In the genomic region with DNA sequence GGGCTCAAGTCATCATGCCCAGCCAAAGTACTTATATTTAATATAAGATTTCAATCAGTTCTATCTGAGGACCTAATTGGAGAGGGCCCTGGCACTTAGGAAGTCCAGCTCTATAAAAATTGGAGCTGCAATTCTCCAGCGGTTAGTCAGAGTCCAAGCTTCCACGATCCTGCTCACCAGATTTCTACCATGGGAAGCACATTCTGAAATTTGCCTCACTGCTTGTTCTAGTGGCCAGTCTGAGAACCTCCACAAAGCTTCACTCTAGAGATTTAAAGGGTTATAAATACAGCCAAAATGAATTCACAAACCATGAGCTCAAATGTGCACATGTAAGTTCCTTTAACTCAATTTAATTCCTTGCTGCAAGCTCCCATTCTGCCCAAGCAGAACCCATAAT, we compare ENCODE assay signal across 19 cellular contexts. TPM values are rescaled to one million over a fixed set of nuclear protein-coding genes. Genes with fewer than 3 reads are reported as not detected.
DNase-seq lines count a peak whose midpoint lies in the region; ATAC-seq and TF ChIP-seq lines count a peak whose summit lies in the region.
"Had no signal": no experiment of that assay in that cellular context is flagged by ENCODE, and none has a peak within 500 bp of the region (broad histone marks: within the 10 kb centered on the region; RNA-seq: fewer than 3 reads in every experiment).

No MANE protein-coding gene starts in this region.

- H3K36me3 ChIP-seq in BLaER1 (no peaks in the 10 kb centered on the region), adipocyte (ENCODE audit: control insufficient read depth, insufficient read depth, low read length, severe bottlenecking) (no peaks in the 10 kb centered on the region), colonic mucosa (no peaks in the 10 kb centered on the region)
- H3K36me3 ChIP-seq: cardiac muscle cell, spleen had no signal

- H3K4me1 ChIP-seq in BLaER1 (peaks cover 95% of the 10 kb centered on the region), adipocyte (ENCODE audit: control insufficient read depth, insufficient read depth, low read length) (peaks cover 26% of the 10 kb centered on the region), colonic mucosa (no peaks in the 10 kb centered on the region)

- no peak overlapping the region for H3K27ac ChIP-seq in BLaER1
- no peak overlapping the region for H3K27ac ChIP-seq in colonic mucosa
- H3K27ac ChIP-seq: cardiac muscle cell, spleen had no signal

- H3K4me1 Mint-ChIP-seq in HFFc6 (ENCODE audit: low read depth) = peaks cover 54% of the 10 kb centered on the region
- H3K4me1 Mint-ChIP-seq in naive thymus-derived CD8-positive, alpha-beta T cell = peaks cover 17 to 59% (median 49%) of the 10 kb centered on the region in 4 donors

- intact Hi-C loops in colonic mucosa (cut with DNase I) = no loop called here

- peak overlapping the region; percentile 73 for H3K27ac Mint-ChIP-seq in HFFc6
- peak overlapping the region in 9 of 10 donors; percentile 13 to 87 (median 63) for H3K27ac Mint-ChIP-seq in naive thymus-derived CD8-positive, alpha-beta T cell
- H3K27ac Mint-ChIP-seq: activated naive CD4-positive, alpha-beta T cell treated with anti-CD3 and anti-CD28 coated beads, Interleukin-2, amount 10 ng/mL, durations not matched to agents 7 days and 5 days had no signal

- no peak overlapping the region for H3K4me3 ChIP-seq in BLaER1
- no peak overlapping the region for H3K4me3 ChIP-seq in adipocyte (ENCODE audit: low read length)
- no peak overlapping the region for H3K4me3 ChIP-seq in colonic mucosa
- H3K4me3 ChIP-seq: cardiac muscle cell, spleen had no signal

- no peak overlapping the region for H3K9ac ChIP-seq in BLaER1
- H3K9ac ChIP-seq in adipocyte (ENCODE audit: low read length) = peak overlapping the region; percentile 1
- no peak overlapping the region for H3K9ac ChIP-seq in colonic mucosa (ENCODE audit: low read depth in 2 of 2, low read length in 2 of 2)

- TF ChIP-seq CTCF in HFFc6 (IDR thresholded peaks at IDR 0.05) = peak; percentile 54
- TF ChIP-seq CTCF in colonic mucosa (IDR thresholded peaks at IDR 0.05) = no peak

- H3K27me3 ChIP-seq in BLaER1 (no peaks in the 10 kb centered on the region), adipocyte (replicated peaks; ENCODE audit: control insufficient read depth, insufficient read depth, low read length) (peaks cover 4% of the 10 kb centered on the region), colonic mucosa (no peaks in the 10 kb centered on the region)
- H3K27me3 ChIP-seq: cardiac muscle cell had no signal

- H4K20me1 ChIP-seq in BLaER1 = no peaks in the 10 kb centered on the region

- DNase-seq in HFFc6 = peak; percentile 94
- peak; percentile 9 for DNase-seq in adipocyte (ENCODE audit: low read depth)
- no peak for DNase-seq in naive thymus-derived CD8-positive, alpha-beta T cell
- no peak for DNase-seq in GM19238 (ENCODE audit: insufficient read length, low spot score)
- no peak for DNase-seq in colonic mucosa
- DNase-seq: activated naive CD4-positive, alpha-beta T cell treated with anti-CD3 and anti-CD28 coated beads, Interleukin-2, amount 10 ng/mL, durations not matched to agents 7 days and 5 days; KG1; kidney; midbrain; NCI-H1694 treated with DMSO at 0.1 percent for 48 hours; NCI-H524; spleen; substantia nigra had no signal

- H3K36me3 Mint-ChIP-seq in HFFc6 (ENCODE audit: low read depth) = no peaks in the 10 kb centered on the region
- H3K36me3 Mint-ChIP-seq in naive thymus-derived CD8-positive, alpha-beta T cell = no peaks in the 10 kb centered on the region
- H3K36me3 Mint-ChIP-seq: activated naive CD4-positive, alpha-beta T cell treated with anti-CD3 and anti-CD28 coated beads, Interleukin-2, amount 10 ng/mL, durations not matched to agents 7 days and 5 days had no signal

- peak overlapping the region; percentile 45 for H3K4me2 ChIP-seq in BLaER1

- no peaks in the 10 kb centered on the region for H3K9me3 Mint-ChIP-seq in HFFc6
- H3K9me3 Mint-ChIP-seq in naive thymus-derived CD8-positive, alpha-beta T cell = no peaks in the 10 kb centered on the region
- H3K9me3 Mint-ChIP-seq: activated naive CD4-positive, alpha-beta T cell treated with anti-CD3 and anti-CD28 coated beads, Interleukin-2, amount 10 ng/mL, durations not matched to agents 7 days and 5 days had no signal

- H3K9me3 ChIP-seq in BLaER1 (no peaks in the 10 kb centered on the region), adipocyte (ENCODE audit: control insufficient read depth, low read length) (no peaks in the 10 kb centered on the region), colonic mucosa (no peaks in the 10 kb centered on the region)
- H3K9me3 ChIP-seq: spleen had no signal

- POLR2A ChIA-PET in naive thymus-derived CD8-positive, alpha-beta T cell (lab: Charles Lee) = interaction anchor here (1.2 to 3.6 kb wide), 7 partner anchors 8 to 107 kb away, joined by 3 to 25 read pairs (median 4); a partner anchor contains a TSS

- peak; percentile 35 to 36 for ATAC-seq in naive thymus-derived CD8-positive, alpha-beta T cell
- no peak for ATAC-seq in GM19035 (IDR thresholded peaks at IDR 0.05; ENCODE audit: unreplicated experiment)
- ATAC-seq: Panc1 had no signal

- peaks cover 4% of the 10 kb centered on the region for H3K27me3 Mint-ChIP-seq in HFFc6 (ENCODE audit: insufficient read depth)
- no peaks in the 10 kb centered on the region for H3K27me3 Mint-ChIP-seq in naive thymus-derived CD8-positive, alpha-beta T cell

- peak overlapping the region; percentile 27; the same call in 1 of the 2 replicates for H3K4me3 Mint-ChIP-seq in HFFc6
- peak overlapping the region in 6 of 10 donors; percentile 26 to 47 (median 32) for H3K4me3 Mint-ChIP-seq in naive thymus-derived CD8-positive, alpha-beta T cell
- H3K4me3 Mint-ChIP-seq: activated naive CD4-positive, alpha-beta T cell treated with anti-CD3 and anti-CD28 coated beads, Interleukin-2, amount 10 ng/mL, durations not matched to agents 7 days and 5 days had no signal

RNA-seq across cellular contexts. Expression of a gene that starts 33.5 kb away (rescaled TPM):
- not detected for total RNA-seq in HFFc6 (2021; fragmentation: NEBNext Ultra II Directional; extraction: Animal tissue kit (Norgen Biotek cat#: 25700))
- under 1 TPM; 0.36 to 0.75 TPM for total RNA-seq in naive thymus-derived CD8-positive, alpha-beta T cell
- polyA plus RNA-seq in naive thymus-derived CD8-positive, alpha-beta T cell = under 1 TPM in 1 of 3 donors, not detected in 2; 0.36 TPM
- total RNA-seq in colonic mucosa = under 1 TPM in 1 of 2 donors, not detected in 1; 0.72 TPM
- total RNA-seq: G401, kidney, osteocyte had no signal

RNA-seq across cellular contexts. Expression of a gene that starts 43.3 kb away (rescaled TPM):
- total RNA-seq in HFFc6 (2021; fragmentation: NEBNext Ultra II Directional; extraction: Animal tissue kit (Norgen Biotek cat#: 25700)) = 10 to 100 TPM; 74.1 to 93.6 (median 81.4) TPM
- 10 to 100 TPM; 36.2 to 39.0 TPM for total RNA-seq in naive thymus-derived CD8-positive, alpha-beta T cell
- 100 to 1,000 TPM in 1 of 3 donors, 10 to 100 TPM in 2; 63.0 to 131 (median 79.9) TPM for polyA plus RNA-seq in naive thymus-derived CD8-positive, alpha-beta T cell
- total RNA-seq in colonic mucosa = 100 to 1,000 TPM in 1 of 2 donors, 10 to 100 TPM in 1; 65.4 to 112 TPM

RNA-seq across cellular contexts. Expression of a gene that starts 44.2 kb away (rescaled TPM):
- total RNA-seq in HFFc6 (2021; fragmentation: NEBNext Ultra II Directional; extraction: Animal tissue kit (Norgen Biotek cat#: 25700)) = 100 to 1,000 TPM; 212 to 270 (median 225) TPM
- total RNA-seq in naive thymus-derived CD8-positive, alpha-beta T cell = 100 to 1,000 TPM; 184 to 185 TPM
- polyA plus RNA-seq in naive thymus-derived CD8-positive, alpha-beta T cell = 10 to 100 TPM; 68.8 to 97.6 (median 72.4) TPM
- 100 to 1,000 TPM; 163 to 294 TPM for total RNA-seq in colonic mucosa

RNA-seq across cellular contexts. Expression of a gene that starts 57.2 kb away (rescaled TPM):
- total RNA-seq in HFFc6 (2021; fragmentation: NEBNext Ultra II Directional; extraction: Animal tissue kit (Norgen Biotek cat#: 25700)) = not detected
- total RNA-seq in naive thymus-derived CD8-positive, alpha-beta T cell = not detected
- polyA plus RNA-seq in naive thymus-derived CD8-positive, alpha-beta T cell = not detected
- total RNA-seq in colonic mucosa = not detected
- total RNA-seq: cardiac muscle cell, G401, kidney, osteocyte, spleen had no signal
- polyA plus RNA-seq: cardiac muscle cell had no signal

Comparison
In these comparisons a context has a peak if more than half of its experiments do, and no peak if none do; other contexts are left out.
1. DNase-seq: peak in HFFc6 (single experiment) and adipocyte (single experiment); none in naive thymus-derived CD8-positive, alpha-beta T cell (0 of 10), GM19238 (single experiment) and colonic mucosa (single experiment).